In the genomic region with DNA sequence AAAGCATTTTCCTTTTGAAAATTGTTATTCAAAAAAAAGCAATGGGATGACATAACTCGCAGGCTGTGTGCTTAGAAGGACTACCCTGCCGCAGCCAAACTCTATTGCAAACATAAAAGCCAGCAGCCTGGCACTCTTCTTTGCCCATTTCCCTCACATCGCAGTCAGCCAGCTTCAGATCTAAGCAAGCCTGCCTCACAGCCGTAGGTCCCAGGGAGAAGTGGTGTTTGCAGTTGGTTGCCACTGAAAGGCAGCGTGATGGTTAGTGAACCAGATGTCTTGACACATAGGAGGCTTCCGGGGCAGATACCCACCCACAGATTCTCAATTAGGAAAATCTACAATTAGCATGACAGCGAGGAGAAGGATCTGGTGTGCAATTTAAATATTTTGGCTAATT, we compare ENCODE assay signal across 15 cellular contexts.
DNase-seq lines count a peak whose midpoint lies in the region; ATAC-seq, FAIRE-seq and TF ChIP-seq lines count a peak whose summit lies in the region.
"Had no signal": no experiment of that assay in that cellular context is flagged by ENCODE, and none has a peak within 500 bp of the region (broad histone marks: within the 10 kb centered on the region; RNA-seq: fewer than 3 reads in every experiment).

No MANE protein-coding gene starts in this region.

- POLR2A ChIA-PET in activated CD4-positive, alpha-beta T cell treated with anti-CD3 and anti-CD28 coated beads for 36 hours (lab: Charles Lee) = no interaction called here

- no peak for TF ChIP-seq POLR2A in GM12892 (IDR thresholded peaks at IDR 0.05; ENCODE audit: low read depth, low read length)

- no peaks in the 10 kb centered on the region for H3K27me3 Mint-ChIP-seq in activated CD4-positive, alpha-beta T cell treated with anti-CD3 and anti-CD28 coated beads for 36 hours
- H3K27me3 Mint-ChIP-seq in activated T-cell treated with anti-CD3 and anti-CD28 coated beads, Interleukin-2, amount 50 U/mL, for 4 hours (ENCODE audit: low read depth) = no peaks in the 10 kb centered on the region
- H3K27me3 Mint-ChIP-seq: T-helper 17 cell had no signal

- peaks cover 18% of the 10 kb centered on the region for H3K36me3 Mint-ChIP-seq in activated CD4-positive, alpha-beta T cell treated with anti-CD3 and anti-CD28 coated beads for 36 hours (ENCODE audit: low read depth)
- no peaks in the 10 kb centered on the region for H3K36me3 Mint-ChIP-seq in activated T-cell treated with anti-CD3 and anti-CD28 coated beads, Interleukin-2, amount 50 U/mL, for 4 hours (ENCODE audit: insufficient read depth)

- CTCF ChIA-PET in activated CD4-positive, alpha-beta T cell treated with anti-CD3 and anti-CD28 coated beads for 36 hours (lab: Charles Lee) = no interaction called here

- FAIRE-seq in GM12892 (lab: Jason Lieb, UNC) (no peak), RCC 7860 (lab: Jason Lieb, UNC) (no peak)
- FAIRE-seq: A549 had no signal

- no peak overlapping the region for H3K4me3 Mint-ChIP-seq in activated CD4-positive, alpha-beta T cell treated with anti-CD3 and anti-CD28 coated beads for 36 hours
- H3K4me3 Mint-ChIP-seq in activated T-cell treated with anti-CD3 and anti-CD28 coated beads, Interleukin-2, amount 50 U/mL, for 4 hours = peak overlapping the region; percentile 45
- H3K4me3 Mint-ChIP-seq: H9, T-helper 17 cell had no signal

- intact Hi-C loops in activated CD4-positive, alpha-beta T cell treated with anti-CD3 and anti-CD28 coated beads for 36 hours (cut with DNase I, micrococcal nuclease) = loop anchor here in 1 of 2 experiments (10.0 kb wide), 1 partner anchor 368 kb away; no protein-coding TSS in a partner anchor
- intact Hi-C loops in head of caudate nucleus (cut with DNase I) = no loop called here

- peaks cover 47% of the 10 kb centered on the region for H3K4me1 Mint-ChIP-seq in activated CD4-positive, alpha-beta T cell treated with anti-CD3 and anti-CD28 coated beads for 36 hours
- H3K4me1 Mint-ChIP-seq in activated T-cell treated with anti-CD3 and anti-CD28 coated beads, Interleukin-2, amount 50 U/mL, for 4 hours (ENCODE audit: low read depth) = peaks cover 48% of the 10 kb centered on the region

- H3K27ac Mint-ChIP-seq in activated CD4-positive, alpha-beta T cell treated with anti-CD3 and anti-CD28 coated beads for 36 hours = no peak overlapping the region
- H3K27ac Mint-ChIP-seq: H9 had no signal

- ATAC-seq in activated CD4-positive, alpha-beta T cell treated with anti-CD3 and anti-CD28 coated beads for 36 hours = peak; percentile 56
- peak; percentile 40 to 49 for ATAC-seq in activated T-cell treated with anti-CD3 and anti-CD28 coated beads, Interleukin-2, amount 50 U/mL, for 4 hours
- ATAC-seq in HG03095 (IDR thresholded peaks at IDR 0.05; ENCODE audit: unreplicated experiment) = no peak
- ATAC-seq: A549, T-helper 17 cell had no signal

- peak; percentile 65 for DNase-seq in activated CD4-positive, alpha-beta T cell treated with anti-CD3 and anti-CD28 coated beads for 36 hours
- no peak for DNase-seq in activated CD4-positive, alpha-beta T cell treated with anti-CD3 and anti-CD28 coated beads for 1 hour
- peak; percentile 15 for DNase-seq in activated T-cell treated with anti-CD3 and anti-CD28 coated beads, Interleukin-2, amount 50 U/mL, for 4 hours
- DNase-seq in head of caudate nucleus = peak in 23 of 42 donors; percentile 2 to 47 (median 15)
- peak; percentile 63 for DNase-seq in stimulated activated CD8-positive, alpha-beta memory T cell treated with anti-CD3 and anti-CD28 coated beads, Interleukin-4, amount 100 ng/mL, for 48 hours
- DNase-seq in GM12892 (ENCODE audit: insufficient read length) = no peak
- DNase-seq in RCC 7860 (ENCODE audit: low spot score) = no peak
- DNase-seq: DMS79, esophagus squamous epithelium, H9, NCI-H1436, T-helper 17 cell, upper lobe of left lung had no signal

- H3K9me3 Mint-ChIP-seq in activated CD4-positive, alpha-beta T cell treated with anti-CD3 and anti-CD28 coated beads for 36 hours (ENCODE audit: low read depth) = peaks cover 10% of the 10 kb centered on the region
- peaks cover 2% of the 10 kb centered on the region for H3K9me3 Mint-ChIP-seq in activated T-cell treated with anti-CD3 and anti-CD28 coated beads, Interleukin-2, amount 50 U/mL, for 4 hours

Comparison
In these comparisons a context has a peak if more than half of its experiments do, and no peak if none do; other contexts are left out.
1. DNase-seq: peak in activated CD4-positive, alpha-beta T cell treated with anti-CD3 and anti-CD28 coated beads for 36 hours (single experiment), activated T-cell treated with anti-CD3 and anti-CD28 coated beads, Interleukin-2, amount 50 U/mL, for 4 hours (single experiment), head of caudate nucleus (23 of 42) and stimulated activated CD8-positive, alpha-beta memory T cell treated with anti-CD3 and anti-CD28 coated beads, Interleukin-4, amount 100 ng/mL, for 48 hours (single experiment); none in activated CD4-positive, alpha-beta T cell treated with anti-CD3 and anti-CD28 coated beads for 1 hour (single experiment), GM12892 (single experiment) and RCC 7860 (single experiment).